Comparison of ENCODE assay signal across 16 cellular contexts in the genomic region with DNA sequence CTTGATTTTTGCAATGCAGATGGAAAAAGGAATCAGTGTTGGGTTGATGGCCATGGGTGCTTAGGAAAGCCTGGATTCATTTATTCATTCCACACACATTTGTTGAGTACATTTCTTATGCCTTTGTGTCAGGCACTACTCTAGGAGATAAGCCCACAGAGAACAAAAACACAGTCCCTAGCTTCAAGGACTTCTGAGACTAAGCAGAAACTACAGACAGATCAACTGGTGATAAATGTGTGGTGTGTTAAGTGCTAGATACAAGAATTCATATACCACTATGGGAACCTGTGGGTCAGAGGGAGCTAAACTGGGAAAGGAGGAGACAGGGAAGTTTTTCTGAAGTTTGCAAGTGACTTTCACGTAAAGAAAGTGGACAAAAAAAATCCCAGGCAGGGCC.
DNase-seq lines count a peak whose midpoint lies in the region; ATAC-seq, FAIRE-seq and TF ChIP-seq lines count a peak whose summit lies in the region.
"Had no signal": no experiment of that assay in that cellular context is flagged by ENCODE, and none has a peak within 500 bp of the region (broad histone marks: within the 10 kb centered on the region; RNA-seq: fewer than 3 reads in every experiment).

No MANE protein-coding gene starts in this region.

- no peak overlapping the region for H3K27ac ChIP-seq in CD4-positive, alpha-beta memory T cell (ENCODE audit: low read depth, low read length)
- no peak overlapping the region for H3K27ac ChIP-seq in HepG2 (ENCODE audit: extremely low read length, insufficient read depth, low read length)

- no peaks in the 10 kb centered on the region for H3K27me3 ChIP-seq in CD4-positive, alpha-beta memory T cell (ENCODE audit: insufficient read depth, low read length)
- H3K27me3 ChIP-seq in HepG2 (ENCODE audit: control insufficient read depth in 1 of 2, insufficient read depth in 2 of 2, low read length in 2 of 2) = no peaks in the 10 kb centered on the region

- POLR2A ChIA-PET in CD4-positive, alpha-beta memory T cell (lab: Charles Lee; ENCODE audit: partially characterized antibody) = interaction anchor here (2.2 kb wide), 1 partner anchor 37 kb away, joined by 11 read pairs; no protein-coding TSS in a partner anchor
- POLR2A ChIA-PET in HepG2 (lab: Yijun Ruan, JAX) = no interaction called here

- no peaks in the 10 kb centered on the region for H4K20me1 ChIP-seq in HepG2 (ENCODE audit: insufficient read depth, low read length)

- no peak for TF ChIP-seq EP300 in HepG2 (IDR thresholded peaks at IDR 0.05; ENCODE audit: low read depth in 2 of 2, low read length in 2 of 2)
- no peak for TF ChIP-seq EP300 in HepG2 (CRISPR knock-in tag; IDR thresholded peaks at IDR 0.05; ENCODE audit: borderline replicate concordance)

- H3K4me3 Mint-ChIP-seq in natural killer cell (peak overlapping the region; percentile 23), mesothelial cell of epicardium (no peak overlapping the region)
- no peak overlapping the region for H3K4me3 Mint-ChIP-seq in natural killer cell treated with Interleukin-12 subunit alpha and Interleukin-12 subunit beta and Interleukin-15 and Interleukin-18, amount 100 ng/mL, for 72 hours
- no peak overlapping the region for H3K4me3 Mint-ChIP-seq in dendritic cell treated with granulocyte-macrophage colony-stimulating factor and Interleukin-4, amounts not matched to agents 40 ng/mL and 50 ng/mL, for 4 days
- no peak overlapping the region for H3K4me3 Mint-ChIP-seq in CD4-positive, alpha-beta memory T cell
- H3K4me3 Mint-ChIP-seq: CD4-positive, alpha-beta T cell; HFFc6 had no signal

- H3K4me3 ChIP-seq in CD4-positive, alpha-beta memory T cell (ENCODE audit: low read length in 2 of 2) = no peak overlapping the region
- H3K4me3 ChIP-seq in HepG2 (replicated peaks in 1 of 3; ENCODE audit: insufficient read depth in 1 of 3, low read depth in 2 of 3, low read length in 3 of 3) = no peak overlapping the region
- H3K4me3 ChIP-seq: GM12878, HAP-1 had no signal

- H3K27ac Mint-ChIP-seq in natural killer cell (no peak overlapping the region), mesothelial cell of epicardium (peak overlapping the region; percentile 18)
- no peak overlapping the region for H3K27ac Mint-ChIP-seq in natural killer cell treated with Interleukin-12 subunit alpha and Interleukin-12 subunit beta and Interleukin-15 and Interleukin-18, amount 100 ng/mL, for 72 hours
- H3K27ac Mint-ChIP-seq in dendritic cell treated with granulocyte-macrophage colony-stimulating factor and Interleukin-4, amounts not matched to agents 40 ng/mL and 50 ng/mL, for 4 days = peak overlapping the region; percentile 12
- H3K27ac Mint-ChIP-seq in CD4-positive, alpha-beta memory T cell = no peak overlapping the region
- H3K27ac Mint-ChIP-seq: CD4-positive, alpha-beta T cell; HFFc6 had no signal

- H3K4me2 ChIP-seq in HepG2 (ENCODE audit: low read depth, low read length) = no peak overlapping the region

- no peak overlapping the region for H3K9ac ChIP-seq in HepG2 (ENCODE audit: insufficient read depth, low read depth, low read length)

- H3K27me3 Mint-ChIP-seq in natural killer cell (ENCODE audit: low read depth in 2 of 2) = no peaks in the 10 kb centered on the region
- no peaks in the 10 kb centered on the region for H3K27me3 Mint-ChIP-seq in natural killer cell treated with Interleukin-12 subunit alpha and Interleukin-12 subunit beta and Interleukin-15 and Interleukin-18, amount 100 ng/mL, for 72 hours
- peaks cover 4% of the 10 kb centered on the region for H3K27me3 Mint-ChIP-seq in dendritic cell treated with granulocyte-macrophage colony-stimulating factor and Interleukin-4, amounts not matched to agents 40 ng/mL and 50 ng/mL, for 4 days
- no peaks in the 10 kb centered on the region for H3K27me3 Mint-ChIP-seq in mesothelial cell of epicardium (ENCODE audit: low read depth)
- no peaks in the 10 kb centered on the region for H3K27me3 Mint-ChIP-seq in CD4-positive, alpha-beta memory T cell

- no peak for DNase-seq in natural killer cell
- no peak for DNase-seq in natural killer cell treated with Interleukin-12 subunit alpha and Interleukin-12 subunit beta and Interleukin-15 and Interleukin-18, amount 100 ng/mL, for 72 hours (ENCODE audit: low spot score)
- DNase-seq in mesothelial cell of epicardium (ENCODE audit: low spot score in 2 of 2, unreplicated experiment in 2 of 2) = no peak
- no peak for DNase-seq in CD4-positive, alpha-beta memory T cell
- DNase-seq in activated T-cell treated with anti-CD3 and anti-CD28 coated beads, Interleukin-2, amount 50 U/mL, for 48 hours = no peak
- no peak for DNase-seq in HepG2 (ENCODE audit: low spot score)
- DNase-seq: ACHN; C1 segment of cervical spinal cord; CD4-positive, alpha-beta T cell; DMS79; GOT3; HFFc6 had no signal

- CTCF ChIA-PET in CD4-positive, alpha-beta memory T cell (lab: Charles Lee; ENCODE audit: partially characterized antibody) = interaction anchor here (1.3 to 1.7 kb wide), 3 partner anchors 10 to 121 kb away, joined by 4 to 11 read pairs (median 9); no protein-coding TSS in a partner anchor
- CTCF ChIA-PET in HepG2 (lab: Yijun Ruan, JAX; ENCODE audit: low intra/inter-chr PET ratio, low total read pairs) = no interaction called here

- H3K4me1 Mint-ChIP-seq in natural killer cell (peaks cover 39 to 44% of the 10 kb centered on the region in 2 donors), mesothelial cell of epicardium (peaks cover 18% of the 10 kb centered on the region)
- peaks cover 40 to 41% of the 10 kb centered on the region in 2 donors for H3K4me1 Mint-ChIP-seq in natural killer cell treated with Interleukin-12 subunit alpha and Interleukin-12 subunit beta and Interleukin-15 and Interleukin-18, amount 100 ng/mL, for 72 hours (ENCODE audit: low read depth in 2 of 2)
- H3K4me1 Mint-ChIP-seq in dendritic cell treated with granulocyte-macrophage colony-stimulating factor and Interleukin-4, amounts not matched to agents 40 ng/mL and 50 ng/mL, for 4 days (ENCODE audit: low read depth) = peaks cover 71% of the 10 kb centered on the region
- peaks cover 21 to 45% (median 30%) of the 10 kb centered on the region in 4 donors for H3K4me1 Mint-ChIP-seq in CD4-positive, alpha-beta memory T cell

- no peaks in the 10 kb centered on the region for H3K9me3 Mint-ChIP-seq in natural killer cell
- peaks cover 5% of the 10 kb centered on the region for H3K9me3 Mint-ChIP-seq in natural killer cell treated with Interleukin-12 subunit alpha and Interleukin-12 subunit beta and Interleukin-15 and Interleukin-18, amount 100 ng/mL, for 72 hours
- H3K9me3 Mint-ChIP-seq in dendritic cell treated with granulocyte-macrophage colony-stimulating factor and Interleukin-4, amounts not matched to agents 40 ng/mL and 50 ng/mL, for 4 days = peaks cover 10% of the 10 kb centered on the region
- peaks cover 4% of the 10 kb centered on the region for H3K9me3 Mint-ChIP-seq in mesothelial cell of epicardium
- H3K9me3 Mint-ChIP-seq in CD4-positive, alpha-beta memory T cell = peaks cover 0 to 2% (median 0%) of the 10 kb centered on the region in 8 donors
- H3K9me3 Mint-ChIP-seq: CD4-positive, alpha-beta T cell; HFFc6 had no signal

- TF ChIP-seq POLR2A in HepG2 (IDR thresholded peaks at IDR 0.05; ENCODE audit: insufficient read depth in 1 of 2, low read depth in 2 of 2, low read length in 2 of 2) = no peak

- no peak for TF ChIP-seq RAD21 in HepG2 (CRISPR knock-in tag; IDR thresholded peaks at IDR 0.05)

- H2AFZ ChIP-seq in HepG2 (ENCODE audit: low read length) = no peak overlapping the region

- intact Hi-C loops in natural killer cell (cut with micrococcal nuclease) = no loop called here
- intact Hi-C loops in dendritic cell treated with granulocyte-macrophage colony-stimulating factor and Interleukin-4, amounts not matched to agents 40 ng/mL and 50 ng/mL, for 4 days (cut with micrococcal nuclease) = no loop called here
- intact Hi-C loops in CD4-positive, alpha-beta memory T cell (cut with micrococcal nuclease) = no loop called here
- intact Hi-C loops in HepG2 (cut with micrococcal nuclease; ENCODE audit: unreplicated experiment) = no loop called here

- ATAC-seq in natural killer cell (no peak), HepG2 (no peak)
- ATAC-seq in natural killer cell treated with Interleukin-12 subunit alpha and Interleukin-12 subunit beta and Interleukin-15 and Interleukin-18, amount 100 ng/mL, for 72 hours = no peak
- ATAC-seq: GM12878 had no signal

- H3K36me3 Mint-ChIP-seq in natural killer cell (no peaks in the 10 kb centered on the region), mesothelial cell of epicardium (no peaks in the 10 kb centered on the region)
- no peaks in the 10 kb centered on the region for H3K36me3 Mint-ChIP-seq in natural killer cell treated with Interleukin-12 subunit alpha and Interleukin-12 subunit beta and Interleukin-15 and Interleukin-18, amount 100 ng/mL, for 72 hours
- no peaks in the 10 kb centered on the region for H3K36me3 Mint-ChIP-seq in dendritic cell treated with granulocyte-macrophage colony-stimulating factor and Interleukin-4, amounts not matched to agents 40 ng/mL and 50 ng/mL, for 4 days (ENCODE audit: low read depth)
- H3K36me3 Mint-ChIP-seq in CD4-positive, alpha-beta memory T cell = no peaks in the 10 kb centered on the region

- BruUV-seq in HepG2 (replicated peaks; lab: Mats Ljungman, UMichigan) = no TSS peak

- H3K36me3 ChIP-seq in CD4-positive, alpha-beta memory T cell (ENCODE audit: insufficient read depth, low read length) = no peaks in the 10 kb centered on the region
- H3K36me3 ChIP-seq in HepG2 (replicated peaks in 1 of 2; ENCODE audit: control insufficient read depth in 1 of 2, insufficient read depth in 2 of 2, low read length in 2 of 2) = no peaks in the 10 kb centered on the region
- H3K36me3 ChIP-seq: HAP-1 had no signal

- peaks cover 21% of the 10 kb centered on the region for H3K4me1 ChIP-seq in CD4-positive, alpha-beta memory T cell (ENCODE audit: insufficient read depth, low read length)
- H3K4me1 ChIP-seq in HepG2 (ENCODE audit: insufficient read depth, low read length) = peaks cover 28% of the 10 kb centered on the region

- 77% methylated on average over 1 of the region's 1 CpG for WGBS in HepG2 (ENCODE audit: low lambda C conversion rate)

- no peaks in the 10 kb centered on the region for H3K79me2 ChIP-seq in HepG2 (ENCODE audit: insufficient read depth, low read length)

- no peak for FAIRE-seq in HepG2 (lab: Jason Lieb, UNC)
- FAIRE-seq: GM12878, GM18507 had no signal

- no peaks in the 10 kb centered on the region for H3K9me3 ChIP-seq in CD4-positive, alpha-beta memory T cell (ENCODE audit: control insufficient read depth in 1 of 2, low read length in 2 of 2)
- no peaks in the 10 kb centered on the region for H3K9me3 ChIP-seq in HepG2 (ENCODE audit: low read length)

- TF ChIP-seq CTCF in natural killer cell (IDR thresholded peaks at IDR 0.05) (no peak), mesothelial cell of epicardium (IDR thresholded peaks at IDR 0.05; ENCODE audit: unreplicated experiment) (no peak), HepG2 (CRISPR knock-in tag; IDR thresholded peaks at IDR 0.05) (no peak)

- in situ Hi-C loops in HepG2 (cut with HindIII; ENCODE audit: extremely low pct_ligation_motif_present, low pct_unique_long_range_greater_than_20kb) = no loop called here

TF ChIP-seq in HepG2, 621 proteins besides CTCF, POLR2A, EP300 and RAD21 (continues in another document):
- no peak for TF ChIP-seq PHF21A (CRISPR knock-in tag; IDR thresholded peaks at IDR 0.05)

Comparison
In these comparisons a context has a peak if more than half of its experiments do, and no peak if none do; other contexts are left out.
1. H3K27ac Mint-ChIP-seq: peak in dendritic cell treated with granulocyte-macrophage colony-stimulating factor and Interleukin-4, amounts not matched to agents 40 ng/mL and 50 ng/mL, for 4 days (single experiment) and mesothelial cell of epicardium (single experiment); none in natural killer cell (0 of 2), natural killer cell treated with Interleukin-12 subunit alpha and Interleukin-12 subunit beta and Interleukin-15 and Interleukin-18, amount 100 ng/mL, for 72 hours (0 of 2) and CD4-positive, alpha-beta memory T cell (0 of 7).